ENCODE assay signal across 23 cellular contexts in the genomic region with DNA sequence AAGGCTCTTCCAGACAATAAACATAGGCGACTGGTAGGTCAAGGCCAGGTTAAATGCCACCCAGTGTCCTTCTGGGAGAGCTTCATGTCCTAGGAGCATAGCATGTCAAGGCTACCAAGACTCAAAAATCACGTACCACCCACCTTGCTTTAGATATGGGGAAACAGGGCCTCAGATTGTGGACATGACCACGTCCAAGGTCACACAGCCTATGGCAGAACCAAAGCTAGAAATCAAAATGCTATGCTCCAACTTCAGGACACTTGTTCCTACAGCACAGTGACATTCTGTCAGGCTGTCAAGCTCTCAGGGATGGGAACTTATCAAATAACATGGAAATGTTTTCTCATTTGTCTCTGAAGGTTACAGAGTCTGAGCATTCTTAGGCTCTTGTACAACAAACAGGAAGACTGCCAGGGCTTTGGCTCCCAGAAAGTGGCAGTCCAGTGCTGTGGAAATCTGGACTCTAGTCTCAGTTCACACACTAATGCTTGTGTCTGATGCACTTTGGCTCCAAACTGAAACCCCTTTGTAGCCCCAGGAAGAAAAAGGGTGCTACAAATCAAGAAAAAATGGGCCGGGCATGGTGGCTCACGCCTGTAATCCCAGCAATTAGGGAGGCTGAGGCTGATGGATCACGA.
DNase-seq lines count a peak whose midpoint lies in the region; ATAC-seq and TF ChIP-seq lines count a peak whose summit lies in the region.
"Had no signal": no experiment of that assay in that cellular context is flagged by ENCODE, and none has a peak within 500 bp of the region (broad histone marks: within the 10 kb centered on the region; RNA-seq: fewer than 3 reads in every experiment).

No MANE protein-coding gene starts in this region.

- DNase-seq in AG10803 (ENCODE audit: low read depth) = peak; percentile 39
- DNase-seq in foreskin fibroblast = peak; percentile 32 to 51
- DNase-seq in medulla oblongata (ENCODE audit: extremely low spot score) = peak; percentile 47
- DNase-seq in kidney glomerular epithelial cell (lab: John Stamatoyannopoulos, UW) = no peak
- DNase-seq in NOMO-1 treated with dmso at 0.1 percent for 144 hours (lab: John Stamatoyannopoulos, UW; ENCODE audit: unreplicated experiment) = no peak
- DNase-seq: activated CD4-positive, alpha-beta T cell treated with anti-CD3 and anti-CD28 coated beads, Interleukin-2, amount 50 U/mL, for 48 hours; activated CD8-positive, alpha-beta memory T cell treated with anti-CD3 and anti-CD28 coated beads, Interleukin-2, amount 50 U/mL, for 48 hours; cerebellar nuclear complex; DMS79 treated with DMSO at 0.1 percent for 48 hours; lower lobe of right lung; MG63; NCI-H1417 treated with DMSO at 0.1 percent for 48 hours; nephron progenitor cell; PC-9; SIG-M5; stimulated activated CD8-positive, alpha-beta memory T cell treated with anti-CD3 and anti-CD28 coated beads, Interleukin-4, amount 100 ng/mL, for 48 hours; T-cell; upper lobe of left lung had no signal

- no peaks in the 10 kb centered on the region for H3K36me3 ChIP-seq in KOPT-K1 (ENCODE audit: insufficient read depth, low read length)
- H3K36me3 ChIP-seq: lower lobe of right lung, MG63, upper lobe of left lung had no signal

- no peak for TF ChIP-seq CTCF in AG10803 (conservative IDR thresholded peaks at IDR 0.05; ENCODE audit: low read length)
- TF ChIP-seq CTCF in foreskin fibroblast (IDR thresholded peaks at IDR 0.05; ENCODE audit: low read depth, low read length) = no peak

- H3K9me3 ChIP-seq in KOPT-K1 (ENCODE audit: insufficient read depth, low read length, poor library complexity, severe bottlenecking) = no peaks in the 10 kb centered on the region
- H3K9me3 ChIP-seq: A549, lower lobe of right lung, MG63, upper lobe of left lung had no signal

- peak overlapping the region; percentile 24 for H3K27ac ChIP-seq in KOPT-K1 (ENCODE audit: low read depth, low read length, poor library complexity, severe bottlenecking)
- H3K27ac ChIP-seq: A549, lower lobe of right lung, PC-9, upper lobe of left lung had no signal

- no peak for ATAC-seq in GM19395 (IDR thresholded peaks at IDR 0.05; ENCODE audit: unreplicated experiment)
- ATAC-seq in GM21717 (IDR thresholded peaks at IDR 0.05; ENCODE audit: unreplicated experiment) = no peak
- ATAC-seq: A549; activated T-helper 17 cell treated with anti-CD3 and anti-CD28 coated beads, Interleukin-2, amount 50 U/mL, for 72 hours; lower lobe of right lung; T-cell had no signal

- H3K4me3 ChIP-seq in AG10803 (ENCODE audit: low read length) = no peak overlapping the region
- H3K4me3 ChIP-seq in foreskin fibroblast (ENCODE audit: low read depth in 1 of 2, low read length in 2 of 2) = no peak overlapping the region
- H3K4me3 ChIP-seq: A549, lower lobe of right lung, MG63, PC-9, upper lobe of left lung had no signal

Comparison
In these comparisons a context has a peak if more than half of its experiments do, and no peak if none do; other contexts are left out.
1. DNase-seq: peak in AG10803 (single experiment), foreskin fibroblast (2 of 2) and medulla oblongata (single experiment); none in kidney glomerular epithelial cell (single experiment) and NOMO-1 treated with dmso at 0.1 percent for 144 hours (single experiment).